1 cellular context compared by ENCODE assay signal in genomic region chr19:1063909-1064660, GRCh38.
TF ChIP-seq lines count a peak whose summit lies in the region.

No MANE protein-coding gene starts in this region.

TF ChIP-seq in HepG2, 621 proteins besides CTCF, POLR2A, EP300 and RAD21:
- TF ChIP-seq AGO1 (IDR thresholded peaks at IDR 0.05; ENCODE audit: low read depth, low read length, poor library complexity, severe bottlenecking) = peak; percentile 59
- TF ChIP-seq MEIS1 (CRISPR knock-in tag; IDR thresholded peaks at IDR 0.05; ENCODE audit: borderline replicate concordance) = no peak
- TF ChIP-seq RBFOX2 (IDR thresholded peaks at IDR 0.05; ENCODE audit: low read depth, low read length) = 0 out of 2 replicates have a peak, but pooled peaks have one; percentile 29
- peak; percentile 57 for TF ChIP-seq ZBTB33 (CRISPR knock-in tag; IDR thresholded peaks at IDR 0.05)
